8 cellular contexts compared by ENCODE assay signal in the genomic region with DNA sequence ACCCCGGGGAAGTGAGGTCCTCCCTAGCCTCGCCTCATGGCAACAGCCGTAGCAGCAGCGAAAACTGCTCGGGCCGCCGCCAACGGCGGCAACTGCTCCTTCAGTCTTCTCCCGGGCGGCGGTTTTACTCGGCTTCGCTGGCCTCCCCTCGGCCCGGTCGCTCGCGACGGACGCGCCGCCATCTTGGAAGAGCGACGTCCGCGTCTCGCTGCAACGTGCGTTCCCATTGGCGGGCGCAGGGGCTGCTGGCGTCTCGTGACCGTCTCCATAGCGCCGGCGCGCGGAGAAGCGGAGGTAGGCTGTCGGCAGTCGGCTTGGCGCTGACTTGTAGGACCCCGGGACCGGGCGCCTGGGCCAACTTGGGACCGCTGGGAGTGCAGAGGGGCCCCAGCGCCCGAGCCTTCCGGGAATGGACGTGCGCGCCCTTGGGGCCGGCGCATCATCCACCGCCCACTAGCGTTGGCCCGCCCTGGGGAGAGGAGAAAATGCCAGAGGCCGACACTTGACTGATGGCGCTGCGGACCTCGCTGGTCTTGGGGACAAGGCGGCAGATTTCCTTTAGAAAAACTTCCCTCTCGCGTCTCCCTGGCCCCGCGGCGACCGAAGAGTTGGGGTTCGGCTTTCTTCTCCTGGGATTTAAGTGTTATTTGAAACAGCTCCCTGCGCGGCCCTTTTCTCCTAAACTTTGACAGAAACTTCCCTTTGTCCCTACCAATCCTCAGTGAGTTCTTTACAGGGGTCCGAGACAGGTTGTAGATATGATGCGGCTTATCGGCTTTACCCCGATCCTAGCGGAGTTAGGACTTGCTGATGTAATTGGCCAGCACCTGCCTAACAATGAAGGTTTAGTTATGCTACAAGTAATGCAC. TPM values are rescaled to one million over a fixed set of nuclear protein-coding genes. Genes with fewer than 3 reads are reported as not detected.
A peak's percentile ranks its signal among the peaks of the same experiment; 100 is the strongest.
DNase-seq lines count a peak whose midpoint lies in the region; ATAC-seq lines count a peak whose summit lies in the region.

A gene with protein sequence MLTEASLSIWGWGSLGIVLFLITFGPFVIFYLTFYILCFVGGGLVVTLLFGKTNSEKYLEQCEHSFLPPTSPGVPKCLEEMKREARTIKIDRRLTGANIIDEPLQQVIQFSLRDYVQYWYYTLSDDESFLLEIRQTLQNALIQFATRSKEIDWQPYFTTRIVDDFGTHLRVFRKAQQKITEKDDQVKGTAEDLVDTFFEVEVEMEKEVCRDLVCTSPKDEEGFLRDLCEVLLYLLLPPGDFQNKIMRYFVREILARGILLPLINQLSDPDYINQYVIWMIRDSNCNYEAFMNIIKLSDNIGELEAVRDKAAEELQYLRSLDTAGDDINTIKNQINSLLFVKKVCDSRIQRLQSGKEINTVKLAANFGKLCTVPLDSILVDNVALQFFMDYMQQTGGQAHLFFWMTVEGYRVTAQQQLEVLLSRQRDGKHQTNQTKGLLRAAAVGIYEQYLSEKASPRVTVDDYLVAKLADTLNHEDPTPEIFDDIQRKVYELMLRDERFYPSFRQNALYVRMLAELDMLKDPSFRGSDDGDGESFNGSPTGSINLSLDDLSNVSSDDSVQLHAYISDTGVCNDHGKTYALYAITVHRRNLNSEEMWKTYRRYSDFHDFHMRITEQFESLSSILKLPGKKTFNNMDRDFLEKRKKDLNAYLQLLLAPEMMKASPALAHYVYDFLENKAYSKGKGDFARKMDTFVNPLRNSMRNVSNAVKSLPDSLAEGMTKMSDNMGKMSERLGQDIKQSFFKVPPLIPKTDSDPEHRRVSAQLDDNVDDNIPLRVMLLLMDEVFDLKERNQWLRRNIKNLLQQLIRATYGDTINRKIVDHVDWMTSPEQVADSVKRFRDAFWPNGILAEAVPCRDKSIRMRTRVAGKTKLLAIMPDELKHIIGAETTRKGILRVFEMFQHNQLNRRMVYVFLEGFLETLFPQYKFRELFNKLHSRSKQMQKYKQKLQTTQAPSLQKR (minus strand): TSS at position 193 of the 869 bp plus-strand sequence. CDS start 199 bp downstream, outside the sequence.

- H3K36me3 Mint-ChIP-seq in activated CD4-positive, alpha-beta T cell treated with anti-CD3 and anti-CD28 coated beads, Interleukin-2, amount 10 ng/mL, durations not matched to agents 24 days and 14 days (ENCODE audit: low read depth) = peaks cover 8% of the 10 kb centered on the region

- peaks cover 17% of the 10 kb centered on the region for H3K27me3 Mint-ChIP-seq in activated CD4-positive, alpha-beta T cell treated with anti-CD3 and anti-CD28 coated beads, Interleukin-2, amount 10 ng/mL, durations not matched to agents 24 days and 14 days

- no peaks in the 10 kb centered on the region for H3K9me3 Mint-ChIP-seq in activated CD4-positive, alpha-beta T cell treated with anti-CD3 and anti-CD28 coated beads, Interleukin-2, amount 10 ng/mL, durations not matched to agents 24 days and 14 days

- ATAC-seq in GM19324 (IDR thresholded peaks at IDR 0.05; ENCODE audit: low FRiP score, unreplicated experiment) (peak; percentile 91), HG03469 (IDR thresholded peaks at IDR 0.05; ENCODE audit: unreplicated experiment) (peak; percentile 92)

- peaks cover 32% of the 10 kb centered on the region for H3K4me1 Mint-ChIP-seq in activated CD4-positive, alpha-beta T cell treated with anti-CD3 and anti-CD28 coated beads, Interleukin-2, amount 10 ng/mL, durations not matched to agents 24 days and 14 days

- DNase-seq in C1 segment of cervical spinal cord (lab: John Stamatoyannopoulos, UW) = peak; percentile 45 to 93 (median 88)
- peak; percentile 81 to 97 for DNase-seq in NCI-H526 (lab: John Stamatoyannopoulos, UW)
- DNase-seq in activated CD4-positive, alpha-beta T cell treated with anti-CD3 and anti-CD28 coated beads, Interleukin-2, amount 10 ng/mL, durations not matched to agents 24 days and 14 days = peak; percentile 96
- DNase-seq in cortex of kidney (lab: John Stamatoyannopoulos, UW) = peak; percentile 34
- peak; percentile 98 for DNase-seq in left kidney (ENCODE audit: low read depth, low spot score)
- DNase-seq in stimulated activated CD4-positive, alpha-beta T cell treated with anti-CD3 and anti-CD28 coated beads, Interleukin-2, amount 100 ng/mL, for 24 hours = peak; percentile 90 to 91

- H3K4me3 Mint-ChIP-seq in activated CD4-positive, alpha-beta T cell treated with anti-CD3 and anti-CD28 coated beads, Interleukin-2, amount 10 ng/mL, durations not matched to agents 24 days and 14 days = peak within 1 kb of the TSS; percentile 99

- peak within 1 kb of the TSS; percentile 93 for H3K27ac Mint-ChIP-seq in activated CD4-positive, alpha-beta T cell treated with anti-CD3 and anti-CD28 coated beads, Interleukin-2, amount 10 ng/mL, durations not matched to agents 24 days and 14 days

- intact Hi-C loops in activated CD4-positive, alpha-beta T cell treated with anti-CD3 and anti-CD28 coated beads, Interleukin-2, amount 10 ng/mL, durations not matched to agents 24 days and 14 days (cut with micrococcal nuclease) = loop anchor here (1.0 to 10.0 kb wide), 4 partner anchors 12 to 1006 kb away; no protein-coding TSS in a partner anchor

RNA-seq across cellular contexts. Expression of the gene that starts here (rescaled TPM):
- 18.1 and 23.7 TPM in 2 replicates for total RNA-seq in activated CD4-positive, alpha-beta T cell treated with anti-CD3 and anti-CD28 coated beads, Interleukin-2, amount 10 ng/mL, durations not matched to agents 24 days and 14 days

Comparison
In these comparisons a context has a peak if more than half of its experiments do, and no peak if none do; other contexts are left out.
1. Peak in every context shown above with its lines: DNase-seq and ATAC-seq.
2. DNase-seq: peak in every context shown above with its lines; median percentile 98 in left kidney; 96 in activated CD4-positive, alpha-beta T cell treated with anti-CD3 and anti-CD28 coated beads, Interleukin-2, amount 10 ng/mL, durations not matched to agents 24 days and 14 days; 90 in stimulated activated CD4-positive, alpha-beta T cell treated with anti-CD3 and anti-CD28 coated beads, Interleukin-2, amount 100 ng/mL, for 24 hours; 89 in NCI-H526; 88 in C1 segment of cervical spinal cord; 34 in cortex of kidney.